Comparison of ENCODE assay signal across 1 cellular context in the genomic region with DNA sequence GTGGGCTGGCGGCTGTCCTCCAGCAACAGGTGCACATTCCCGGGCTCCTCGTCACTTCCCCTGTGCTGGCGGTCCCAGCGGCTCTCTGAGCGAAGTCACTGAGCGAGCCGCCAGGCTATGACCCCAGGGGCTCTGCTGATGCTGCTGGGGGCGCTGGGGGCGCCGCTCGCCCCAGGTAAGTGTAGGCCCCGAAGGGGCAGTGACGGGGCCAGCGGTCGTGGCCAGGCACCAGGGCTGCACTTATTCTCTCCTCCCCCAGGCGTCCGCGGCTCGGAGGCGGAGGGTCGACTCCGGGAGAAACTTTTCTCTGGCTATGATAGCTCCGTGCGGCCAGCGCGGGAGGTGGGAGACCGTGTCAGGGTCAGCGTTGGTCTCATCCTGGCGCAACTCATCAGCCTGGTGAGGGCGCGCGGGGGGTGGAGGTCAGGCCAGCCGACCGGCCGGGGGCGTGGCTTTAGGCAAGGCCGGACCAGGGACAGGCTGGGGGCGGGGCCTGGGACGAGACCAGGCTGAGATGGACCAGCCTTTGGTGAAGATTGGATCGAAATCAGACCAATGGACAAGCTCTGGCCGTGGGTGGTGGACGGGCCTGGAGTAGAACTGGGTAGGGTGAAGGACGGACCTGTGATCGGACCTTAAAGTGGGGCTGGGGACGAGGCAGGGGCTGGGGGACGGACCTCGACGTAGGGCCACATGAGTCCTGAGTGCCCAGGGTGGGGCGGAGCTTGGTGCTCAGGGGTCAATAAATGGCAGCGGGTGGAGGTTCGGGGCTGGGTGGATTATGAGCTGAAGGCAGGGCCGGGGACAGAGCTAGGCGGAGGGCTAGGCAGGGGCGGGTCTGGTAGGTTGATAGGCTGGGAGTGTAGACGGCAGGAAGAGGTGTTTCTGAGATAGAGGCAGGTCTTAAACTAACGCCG.
A peak's percentile ranks its signal among the peaks of the same experiment; 100 is the strongest.
TF ChIP-seq lines count a peak whose summit lies in the region.

A gene with protein sequence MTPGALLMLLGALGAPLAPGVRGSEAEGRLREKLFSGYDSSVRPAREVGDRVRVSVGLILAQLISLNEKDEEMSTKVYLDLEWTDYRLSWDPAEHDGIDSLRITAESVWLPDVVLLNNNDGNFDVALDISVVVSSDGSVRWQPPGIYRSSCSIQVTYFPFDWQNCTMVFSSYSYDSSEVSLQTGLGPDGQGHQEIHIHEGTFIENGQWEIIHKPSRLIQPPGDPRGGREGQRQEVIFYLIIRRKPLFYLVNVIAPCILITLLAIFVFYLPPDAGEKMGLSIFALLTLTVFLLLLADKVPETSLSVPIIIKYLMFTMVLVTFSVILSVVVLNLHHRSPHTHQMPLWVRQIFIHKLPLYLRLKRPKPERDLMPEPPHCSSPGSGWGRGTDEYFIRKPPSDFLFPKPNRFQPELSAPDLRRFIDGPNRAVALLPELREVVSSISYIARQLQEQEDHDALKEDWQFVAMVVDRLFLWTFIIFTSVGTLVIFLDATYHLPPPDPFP (plus strand): TSS at position 51 of the 917 bp plus-strand sequence. CDS start 67 bp downstream, at position 118.

TF ChIP-seq in HepG2, 621 proteins besides CTCF, POLR2A, EP300 and RAD21 (continued from another document and continues in another):
- TF ChIP-seq, protein P1, sequence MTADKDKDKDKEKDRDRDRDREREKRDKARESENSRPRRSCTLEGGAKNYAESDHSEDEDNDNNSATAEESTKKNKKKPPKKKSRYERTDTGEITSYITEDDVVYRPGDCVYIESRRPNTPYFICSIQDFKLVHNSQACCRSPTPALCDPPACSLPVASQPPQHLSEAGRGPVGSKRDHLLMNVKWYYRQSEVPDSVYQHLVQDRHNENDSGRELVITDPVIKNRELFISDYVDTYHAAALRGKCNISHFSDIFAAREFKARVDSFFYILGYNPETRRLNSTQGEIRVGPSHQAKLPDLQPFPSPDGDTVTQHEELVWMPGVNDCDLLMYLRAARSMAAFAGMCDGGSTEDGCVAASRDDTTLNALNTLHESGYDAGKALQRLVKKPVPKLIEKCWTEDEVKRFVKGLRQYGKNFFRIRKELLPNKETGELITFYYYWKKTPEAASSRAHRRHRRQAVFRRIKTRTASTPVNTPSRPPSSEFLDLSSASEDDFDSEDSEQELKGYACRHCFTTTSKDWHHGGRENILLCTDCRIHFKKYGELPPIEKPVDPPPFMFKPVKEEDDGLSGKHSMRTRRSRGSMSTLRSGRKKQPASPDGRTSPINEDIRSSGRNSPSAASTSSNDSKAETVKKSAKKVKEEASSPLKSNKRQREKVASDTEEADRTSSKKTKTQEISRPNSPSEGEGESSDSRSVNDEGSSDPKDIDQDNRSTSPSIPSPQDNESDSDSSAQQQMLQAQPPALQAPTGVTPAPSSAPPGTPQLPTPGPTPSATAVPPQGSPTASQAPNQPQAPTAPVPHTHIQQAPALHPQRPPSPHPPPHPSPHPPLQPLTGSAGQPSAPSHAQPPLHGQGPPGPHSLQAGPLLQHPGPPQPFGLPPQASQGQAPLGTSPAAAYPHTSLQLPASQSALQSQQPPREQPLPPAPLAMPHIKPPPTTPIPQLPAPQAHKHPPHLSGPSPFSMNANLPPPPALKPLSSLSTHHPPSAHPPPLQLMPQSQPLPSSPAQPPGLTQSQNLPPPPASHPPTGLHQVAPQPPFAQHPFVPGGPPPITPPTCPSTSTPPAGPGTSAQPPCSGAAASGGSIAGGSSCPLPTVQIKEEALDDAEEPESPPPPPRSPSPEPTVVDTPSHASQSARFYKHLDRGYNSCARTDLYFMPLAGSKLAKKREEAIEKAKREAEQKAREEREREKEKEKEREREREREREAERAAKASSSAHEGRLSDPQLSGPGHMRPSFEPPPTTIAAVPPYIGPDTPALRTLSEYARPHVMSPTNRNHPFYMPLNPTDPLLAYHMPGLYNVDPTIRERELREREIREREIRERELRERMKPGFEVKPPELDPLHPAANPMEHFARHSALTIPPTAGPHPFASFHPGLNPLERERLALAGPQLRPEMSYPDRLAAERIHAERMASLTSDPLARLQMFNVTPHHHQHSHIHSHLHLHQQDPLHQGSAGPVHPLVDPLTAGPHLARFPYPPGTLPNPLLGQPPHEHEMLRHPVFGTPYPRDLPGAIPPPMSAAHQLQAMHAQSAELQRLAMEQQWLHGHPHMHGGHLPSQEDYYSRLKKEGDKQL (CRISPR knock-in tag; IDR thresholded peaks at IDR 0.05; ENCODE audit: low read depth), result no peak
- TF ChIP-seq, protein P2, sequence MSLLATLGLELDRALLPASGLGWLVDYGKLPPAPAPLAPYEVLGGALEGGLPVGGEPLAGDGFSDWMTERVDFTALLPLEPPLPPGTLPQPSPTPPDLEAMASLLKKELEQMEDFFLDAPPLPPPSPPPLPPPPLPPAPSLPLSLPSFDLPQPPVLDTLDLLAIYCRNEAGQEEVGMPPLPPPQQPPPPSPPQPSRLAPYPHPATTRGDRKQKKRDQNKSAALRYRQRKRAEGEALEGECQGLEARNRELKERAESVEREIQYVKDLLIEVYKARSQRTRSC (CRISPR knock-in tag; IDR thresholded peaks at IDR 0.05; ENCODE audit: low read depth), result no peak
- TF ChIP-seq, protein P3, sequence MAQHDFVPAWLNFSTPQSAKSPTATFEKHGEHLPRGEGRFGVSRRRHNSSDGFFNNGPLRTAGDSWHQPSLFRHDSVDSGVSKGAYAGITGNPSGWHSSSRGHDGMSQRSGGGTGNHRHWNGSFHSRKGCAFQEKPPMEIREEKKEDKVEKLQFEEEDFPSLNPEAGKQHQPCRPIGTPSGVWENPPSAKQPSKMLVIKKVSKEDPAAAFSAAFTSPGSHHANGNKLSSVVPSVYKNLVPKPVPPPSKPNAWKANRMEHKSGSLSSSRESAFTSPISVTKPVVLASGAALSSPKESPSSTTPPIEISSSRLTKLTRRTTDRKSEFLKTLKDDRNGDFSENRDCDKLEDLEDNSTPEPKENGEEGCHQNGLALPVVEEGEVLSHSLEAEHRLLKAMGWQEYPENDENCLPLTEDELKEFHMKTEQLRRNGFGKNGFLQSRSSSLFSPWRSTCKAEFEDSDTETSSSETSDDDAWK (CRISPR knock-in tag; IDR thresholded peaks at IDR 0.05), result no peak
- peak; percentile 13; the same call in 1 of the 2 replicates for TF ChIP-seq MYC (CRISPR knock-in tag; IDR thresholded peaks at IDR 0.05; ENCODE audit: borderline replicate concordance)
- TF ChIP-seq ZNF780A (CRISPR knock-in tag; IDR thresholded peaks at IDR 0.05), result no peak
- peak; percentile 63; the same call in 1 of the 2 replicates for TF ChIP-seq CEBPB (IDR thresholded peaks at IDR 0.05; ENCODE audit: borderline replicate concordance, low read depth, low read length)
- TF ChIP-seq SUZ12 (IDR thresholded peaks at IDR 0.05; ENCODE audit: low read depth, low read length), result no peak
- peak; percentile 58; the same call in 1 of the 2 replicates for TF ChIP-seq ZNF776 (CRISPR knock-in tag; IDR thresholded peaks at IDR 0.05)
- no peak; the same call in 1 of the 2 replicates for TF ChIP-seq DPF2 (CRISPR knock-in tag; IDR thresholded peaks at IDR 0.05; ENCODE audit: borderline replicate concordance, low read depth)
- no peak for TF ChIP-seq ZNF616 (CRISPR knock-in tag; IDR thresholded peaks at IDR 0.05; ENCODE audit: low read depth)
- TF ChIP-seq ZNF572 (CRISPR knock-in tag; IDR thresholded peaks at IDR 0.05), result no peak
- no peak for TF ChIP-seq ATF7 (IDR thresholded peaks at IDR 0.05)
- TF ChIP-seq ATF7 (CRISPR knock-in tag; IDR thresholded peaks at IDR 0.05), result peak; percentile 60; the same call in 1 of the 2 replicates
- TF ChIP-seq, protein P4, sequence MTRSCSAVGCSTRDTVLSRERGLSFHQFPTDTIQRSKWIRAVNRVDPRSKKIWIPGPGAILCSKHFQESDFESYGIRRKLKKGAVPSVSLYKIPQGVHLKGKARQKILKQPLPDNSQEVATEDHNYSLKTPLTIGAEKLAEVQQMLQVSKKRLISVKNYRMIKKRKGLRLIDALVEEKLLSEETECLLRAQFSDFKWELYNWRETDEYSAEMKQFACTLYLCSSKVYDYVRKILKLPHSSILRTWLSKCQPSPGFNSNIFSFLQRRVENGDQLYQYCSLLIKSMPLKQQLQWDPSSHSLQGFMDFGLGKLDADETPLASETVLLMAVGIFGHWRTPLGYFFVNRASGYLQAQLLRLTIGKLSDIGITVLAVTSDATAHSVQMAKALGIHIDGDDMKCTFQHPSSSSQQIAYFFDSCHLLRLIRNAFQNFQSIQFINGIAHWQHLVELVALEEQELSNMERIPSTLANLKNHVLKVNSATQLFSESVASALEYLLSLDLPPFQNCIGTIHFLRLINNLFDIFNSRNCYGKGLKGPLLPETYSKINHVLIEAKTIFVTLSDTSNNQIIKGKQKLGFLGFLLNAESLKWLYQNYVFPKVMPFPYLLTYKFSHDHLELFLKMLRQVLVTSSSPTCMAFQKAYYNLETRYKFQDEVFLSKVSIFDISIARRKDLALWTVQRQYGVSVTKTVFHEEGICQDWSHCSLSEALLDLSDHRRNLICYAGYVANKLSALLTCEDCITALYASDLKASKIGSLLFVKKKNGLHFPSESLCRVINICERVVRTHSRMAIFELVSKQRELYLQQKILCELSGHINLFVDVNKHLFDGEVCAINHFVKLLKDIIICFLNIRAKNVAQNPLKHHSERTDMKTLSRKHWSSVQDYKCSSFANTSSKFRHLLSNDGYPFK (CRISPR knock-in tag; IDR thresholded peaks at IDR 0.05; ENCODE audit: borderline replicate concordance), result peak; percentile 77; the same call in 1 of the 2 replicates
- no peak for TF ChIP-seq MATR3 (CRISPR knock-in tag; IDR thresholded peaks at IDR 0.05)
- no peak for TF ChIP-seq NFATC3 (CRISPR knock-in tag; IDR thresholded peaks at IDR 0.05)
- TF ChIP-seq, protein P5, sequence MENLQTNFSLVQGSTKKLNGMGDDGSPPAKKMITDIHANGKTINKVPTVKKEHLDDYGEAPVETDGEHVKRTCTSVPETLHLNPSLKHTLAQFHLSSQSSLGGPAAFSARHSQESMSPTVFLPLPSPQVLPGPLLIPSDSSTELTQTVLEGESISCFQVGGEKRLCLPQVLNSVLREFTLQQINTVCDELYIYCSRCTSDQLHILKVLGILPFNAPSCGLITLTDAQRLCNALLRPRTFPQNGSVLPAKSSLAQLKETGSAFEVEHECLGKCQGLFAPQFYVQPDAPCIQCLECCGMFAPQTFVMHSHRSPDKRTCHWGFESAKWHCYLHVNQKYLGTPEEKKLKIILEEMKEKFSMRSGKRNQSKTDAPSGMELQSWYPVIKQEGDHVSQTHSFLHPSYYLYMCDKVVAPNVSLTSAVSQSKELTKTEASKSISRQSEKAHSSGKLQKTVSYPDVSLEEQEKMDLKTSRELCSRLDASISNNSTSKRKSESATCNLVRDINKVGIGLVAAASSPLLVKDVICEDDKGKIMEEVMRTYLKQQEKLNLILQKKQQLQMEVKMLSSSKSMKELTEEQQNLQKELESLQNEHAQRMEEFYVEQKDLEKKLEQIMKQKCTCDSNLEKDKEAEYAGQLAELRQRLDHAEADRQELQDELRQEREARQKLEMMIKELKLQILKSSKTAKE (CRISPR knock-in tag; IDR thresholded peaks at IDR 0.05; ENCODE audit: borderline replicate concordance), result 0 out of 2 replicates have a peak, but pooled peaks have one; percentile 33
- no peak for TF ChIP-seq GLI4 (CRISPR knock-in tag; IDR thresholded peaks at IDR 0.05; ENCODE audit: borderline replicate concordance)
- TF ChIP-seq ZNF605 (CRISPR knock-in tag; IDR thresholded peaks at IDR 0.05), result peak; percentile 54; the same call in 1 of the 2 replicates
- TF ChIP-seq FOSL2 (CRISPR knock-in tag; IDR thresholded peaks at IDR 0.05), result peak; percentile 65
- TF ChIP-seq, protein P6, sequence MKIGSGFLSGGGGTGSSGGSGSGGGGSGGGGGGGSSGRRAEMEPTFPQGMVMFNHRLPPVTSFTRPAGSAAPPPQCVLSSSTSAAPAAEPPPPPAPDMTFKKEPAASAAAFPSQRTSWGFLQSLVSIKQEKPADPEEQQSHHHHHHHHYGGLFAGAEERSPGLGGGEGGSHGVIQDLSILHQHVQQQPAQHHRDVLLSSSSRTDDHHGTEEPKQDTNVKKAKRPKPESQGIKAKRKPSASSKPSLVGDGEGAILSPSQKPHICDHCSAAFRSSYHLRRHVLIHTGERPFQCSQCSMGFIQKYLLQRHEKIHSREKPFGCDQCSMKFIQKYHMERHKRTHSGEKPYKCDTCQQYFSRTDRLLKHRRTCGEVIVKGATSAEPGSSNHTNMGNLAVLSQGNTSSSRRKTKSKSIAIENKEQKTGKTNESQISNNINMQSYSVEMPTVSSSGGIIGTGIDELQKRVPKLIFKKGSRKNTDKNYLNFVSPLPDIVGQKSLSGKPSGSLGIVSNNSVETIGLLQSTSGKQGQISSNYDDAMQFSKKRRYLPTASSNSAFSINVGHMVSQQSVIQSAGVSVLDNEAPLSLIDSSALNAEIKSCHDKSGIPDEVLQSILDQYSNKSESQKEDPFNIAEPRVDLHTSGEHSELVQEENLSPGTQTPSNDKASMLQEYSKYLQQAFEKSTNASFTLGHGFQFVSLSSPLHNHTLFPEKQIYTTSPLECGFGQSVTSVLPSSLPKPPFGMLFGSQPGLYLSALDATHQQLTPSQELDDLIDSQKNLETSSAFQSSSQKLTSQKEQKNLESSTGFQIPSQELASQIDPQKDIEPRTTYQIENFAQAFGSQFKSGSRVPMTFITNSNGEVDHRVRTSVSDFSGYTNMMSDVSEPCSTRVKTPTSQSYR (CRISPR knock-in tag; IDR thresholded peaks at IDR 0.05; ENCODE audit: borderline replicate concordance), result peak; percentile 70
- no peak for TF ChIP-seq ZNF562 (CRISPR knock-in tag; IDR thresholded peaks at IDR 0.05; ENCODE audit: borderline replicate concordance)
- 0 out of 2 replicates have a peak, but pooled peaks have one; percentile 33 for TF ChIP-seq ZNF607 (CRISPR knock-in tag; IDR thresholded peaks at IDR 0.05; ENCODE audit: borderline replicate concordance)
- TF ChIP-seq, protein P7, sequence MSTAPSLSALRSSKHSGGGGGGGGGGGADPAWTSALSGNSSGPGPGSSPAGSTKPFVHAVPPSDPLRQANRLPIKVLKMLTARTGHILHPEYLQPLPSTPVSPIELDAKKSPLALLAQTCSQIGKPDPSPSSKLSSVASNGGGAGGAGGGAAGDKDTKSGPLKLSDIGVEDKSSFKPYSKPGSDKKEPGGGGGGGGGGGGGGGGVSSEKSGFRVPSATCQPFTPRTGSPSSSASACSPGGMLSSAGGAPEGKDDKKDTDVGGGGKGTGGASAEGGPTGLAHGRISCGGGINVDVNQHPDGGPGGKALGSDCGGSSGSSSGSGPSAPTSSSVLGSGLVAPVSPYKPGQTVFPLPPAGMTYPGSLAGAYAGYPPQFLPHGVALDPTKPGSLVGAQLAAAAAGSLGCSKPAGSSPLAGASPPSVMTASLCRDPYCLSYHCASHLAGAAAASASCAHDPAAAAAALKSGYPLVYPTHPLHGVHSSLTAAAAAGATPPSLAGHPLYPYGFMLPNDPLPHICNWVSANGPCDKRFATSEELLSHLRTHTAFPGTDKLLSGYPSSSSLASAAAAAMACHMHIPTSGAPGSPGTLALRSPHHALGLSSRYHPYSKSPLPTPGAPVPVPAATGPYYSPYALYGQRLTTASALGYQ (CRISPR knock-in tag; IDR thresholded peaks at IDR 0.05), result peak; percentile 40; the same call in 1 of the 2 replicates
- no peak for TF ChIP-seq ZNF3 (CRISPR knock-in tag; IDR thresholded peaks at IDR 0.05)
- TF ChIP-seq, protein P8, sequence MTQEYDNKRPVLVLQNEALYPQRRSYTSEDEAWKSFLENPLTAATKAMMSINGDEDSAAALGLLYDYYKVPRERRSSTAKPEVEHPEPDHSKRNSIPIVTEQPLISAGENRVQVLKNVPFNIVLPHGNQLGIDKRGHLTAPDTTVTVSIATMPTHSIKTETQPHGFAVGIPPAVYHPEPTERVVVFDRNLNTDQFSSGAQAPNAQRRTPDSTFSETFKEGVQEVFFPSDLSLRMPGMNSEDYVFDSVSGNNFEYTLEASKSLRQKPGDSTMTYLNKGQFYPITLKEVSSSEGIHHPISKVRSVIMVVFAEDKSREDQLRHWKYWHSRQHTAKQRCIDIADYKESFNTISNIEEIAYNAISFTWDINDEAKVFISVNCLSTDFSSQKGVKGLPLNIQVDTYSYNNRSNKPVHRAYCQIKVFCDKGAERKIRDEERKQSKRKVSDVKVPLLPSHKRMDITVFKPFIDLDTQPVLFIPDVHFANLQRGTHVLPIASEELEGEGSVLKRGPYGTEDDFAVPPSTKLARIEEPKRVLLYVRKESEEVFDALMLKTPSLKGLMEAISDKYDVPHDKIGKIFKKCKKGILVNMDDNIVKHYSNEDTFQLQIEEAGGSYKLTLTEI (CRISPR knock-in tag; conservative IDR thresholded peaks at IDR 0.05), result no peak
